In the genomic region with DNA sequence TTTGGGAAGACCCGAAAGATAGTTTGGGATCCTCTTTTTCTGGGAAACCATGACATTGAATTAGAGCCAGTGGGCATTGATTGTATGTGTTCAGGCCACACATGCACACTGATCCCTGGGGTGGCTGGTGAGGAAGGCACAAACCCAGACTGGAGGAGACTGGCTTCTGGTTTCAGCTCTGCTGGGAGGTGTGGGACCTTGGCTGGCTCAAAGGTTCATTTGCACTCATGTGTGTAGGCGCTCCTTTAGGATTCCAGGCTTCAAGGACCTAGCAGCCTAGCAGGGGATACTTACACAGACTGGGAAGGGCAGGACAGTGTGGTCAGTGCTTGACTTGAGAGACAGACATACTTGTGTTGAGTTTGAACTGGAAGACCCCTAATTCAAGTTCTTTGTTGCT, we compare ENCODE assay signal across 19 cellular contexts. TPM values are rescaled to one million over a fixed set of nuclear protein-coding genes. Genes with fewer than 3 reads are reported as not detected.
"Had no signal": no experiment of that assay in that cellular context is flagged by ENCODE, and none has a peak within 500 bp of the region (broad histone marks: within the 10 kb centered on the region; RNA-seq: fewer than 3 reads in every experiment).

No MANE protein-coding gene starts in this region.

- H3K27ac ChIP-seq: epithelial cell of prostate, right lobe of liver, testis, transverse colon, uterus had no signal

- H3K4me3 ChIP-seq: right lobe of liver, testis, transverse colon, uterus had no signal

- H3K4me1 ChIP-seq: testis, uterus had no signal

- H3K27me3 ChIP-seq: right lobe of liver, testis, transverse colon, uterus had no signal

- H3K36me3 ChIP-seq: right lobe of liver, transverse colon, uterus had no signal

- DNase-seq: activated CD4-positive, alpha-beta T cell treated with anti-CD3 and anti-CD28 coated beads for 4 hours; activated CD4-positive, alpha-beta T cell treated with anti-CD3 and anti-CD28 coated beads, Interleukin-2, amount 50 U/mL, for 4 hours; activated naive CD4-positive, alpha-beta T cell treated with Interleukin-2 at 50 U/mL for 16 hours; activated T-cell treated with anti-CD3 and anti-CD28 coated beads for 4 hours; activated T-cell treated with anti-CD3 and anti-CD28 coated beads, Interleukin-2, amount 50 U/mL, for 72 hours; anterior cingulate cortex; dermis blood vessel endothelial cell; effector CD4-positive, alpha-beta T cell; left cardiac atrium; right lobe of liver; stimulated activated CD4-positive, alpha-beta T cell treated with anti-CD3 and anti-CD28 coated beads, Interleukin-12 subunit alpha, Interleukin-12 subunit beta, amount 100 ng/mL, for 4 hours; stimulated activated CD4-positive, alpha-beta T cell treated with anti-CD3 and anti-CD28 coated beads, Interleukin-4, amount 100 ng/mL, for 1 hour; stimulated activated naive CD8-positive, alpha-beta T cell treated with anti-CD3 and anti-CD28 coated beads, Interleukin-15, Interleukin-2, amounts not matched to agents 100 U/mL and 50 U/mL, for 24 hours; T-helper 1 cell; testis; transverse colon; uterus had no signal

- H3K9me3 ChIP-seq: right lobe of liver, testis, transverse colon, uterus had no signal

RNA-seq across cellular contexts. Expression of gene RIN2, which starts 7.2 kb away (rescaled TPM):
- total RNA-seq: activated T-cell treated with anti-CD3 and anti-CD28 coated beads, Interleukin-2, amount 50 U/mL, for 72 hours; natural killer cell treated with Interleukin-12 subunit alpha and Interleukin-12 subunit beta and Interleukin-15 and Interleukin-18, amount 100 ng/mL, for 72 hours had no signal
